Comparison of ENCODE assay signal across 1 cellular context in the genomic region with DNA sequence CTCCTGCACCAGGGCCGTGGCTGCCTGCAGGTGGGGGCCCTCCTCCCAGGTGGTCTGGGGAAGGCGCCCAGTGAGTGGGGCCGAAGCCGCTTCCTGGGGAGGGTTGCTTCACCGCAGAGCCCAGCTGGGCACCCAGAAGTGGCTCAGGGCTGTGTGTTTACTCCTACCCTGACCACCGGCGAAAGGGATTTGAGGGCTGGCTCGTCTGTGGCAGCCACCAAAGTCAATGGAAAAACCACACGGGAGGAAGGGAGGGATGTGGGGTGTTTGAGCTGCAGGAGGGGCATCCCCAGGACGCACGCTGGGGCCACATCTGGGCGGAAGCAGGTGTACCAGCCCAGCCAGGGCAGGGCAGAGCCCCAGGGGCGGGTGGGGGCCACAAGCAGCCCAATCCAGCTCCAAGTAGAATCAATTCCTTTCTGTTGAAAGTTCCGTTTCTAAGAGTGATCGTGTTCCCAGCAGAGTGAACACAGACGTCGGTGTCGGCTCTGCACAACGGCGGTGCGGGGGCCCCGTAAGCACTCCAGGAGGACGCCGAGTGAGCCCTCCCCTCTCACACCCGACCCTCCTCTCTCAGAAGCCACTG.
TF ChIP-seq lines count a peak whose summit lies in the region.

No MANE protein-coding gene starts in this region.

TF ChIP-seq in SK-N-SH, 30 proteins besides CTCF, POLR2A, EP300 and RAD21 (continued from another document):
- TF ChIP-seq, protein P1, sequence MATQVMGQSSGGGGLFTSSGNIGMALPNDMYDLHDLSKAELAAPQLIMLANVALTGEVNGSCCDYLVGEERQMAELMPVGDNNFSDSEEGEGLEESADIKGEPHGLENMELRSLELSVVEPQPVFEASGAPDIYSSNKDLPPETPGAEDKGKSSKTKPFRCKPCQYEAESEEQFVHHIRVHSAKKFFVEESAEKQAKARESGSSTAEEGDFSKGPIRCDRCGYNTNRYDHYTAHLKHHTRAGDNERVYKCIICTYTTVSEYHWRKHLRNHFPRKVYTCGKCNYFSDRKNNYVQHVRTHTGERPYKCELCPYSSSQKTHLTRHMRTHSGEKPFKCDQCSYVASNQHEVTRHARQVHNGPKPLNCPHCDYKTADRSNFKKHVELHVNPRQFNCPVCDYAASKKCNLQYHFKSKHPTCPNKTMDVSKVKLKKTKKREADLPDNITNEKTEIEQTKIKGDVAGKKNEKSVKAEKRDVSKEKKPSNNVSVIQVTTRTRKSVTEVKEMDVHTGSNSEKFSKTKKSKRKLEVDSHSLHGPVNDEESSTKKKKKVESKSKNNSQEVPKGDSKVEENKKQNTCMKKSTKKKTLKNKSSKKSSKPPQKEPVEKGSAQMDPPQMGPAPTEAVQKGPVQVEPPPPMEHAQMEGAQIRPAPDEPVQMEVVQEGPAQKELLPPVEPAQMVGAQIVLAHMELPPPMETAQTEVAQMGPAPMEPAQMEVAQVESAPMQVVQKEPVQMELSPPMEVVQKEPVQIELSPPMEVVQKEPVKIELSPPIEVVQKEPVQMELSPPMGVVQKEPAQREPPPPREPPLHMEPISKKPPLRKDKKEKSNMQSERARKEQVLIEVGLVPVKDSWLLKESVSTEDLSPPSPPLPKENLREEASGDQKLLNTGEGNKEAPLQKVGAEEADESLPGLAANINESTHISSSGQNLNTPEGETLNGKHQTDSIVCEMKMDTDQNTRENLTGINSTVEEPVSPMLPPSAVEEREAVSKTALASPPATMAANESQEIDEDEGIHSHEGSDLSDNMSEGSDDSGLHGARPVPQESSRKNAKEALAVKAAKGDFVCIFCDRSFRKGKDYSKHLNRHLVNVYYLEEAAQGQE (IDR thresholded peaks at IDR 0.05; ENCODE audit: low read depth, low read length) = no peak
- no peak for TF ChIP-seq RCOR1 (IDR thresholded peaks at IDR 0.05; ENCODE audit: low read length)
- no peak for TF ChIP-seq GATA2 (CRISPR knock-in tag; IDR thresholded peaks at IDR 0.05)
- TF ChIP-seq NFIC (IDR thresholded peaks at IDR 0.05; ENCODE audit: borderline replicate concordance) = no peak
- TF ChIP-seq MXI1 (IDR thresholded peaks at IDR 0.05; ENCODE audit: low read depth, low read length) = no peak
- no peak for TF ChIP-seq JUND (IDR thresholded peaks at IDR 0.05)
- no peak for TF ChIP-seq SMC3 (IDR thresholded peaks at IDR 0.05; ENCODE audit: low read depth, low read length)
- TF ChIP-seq, protein P2, sequence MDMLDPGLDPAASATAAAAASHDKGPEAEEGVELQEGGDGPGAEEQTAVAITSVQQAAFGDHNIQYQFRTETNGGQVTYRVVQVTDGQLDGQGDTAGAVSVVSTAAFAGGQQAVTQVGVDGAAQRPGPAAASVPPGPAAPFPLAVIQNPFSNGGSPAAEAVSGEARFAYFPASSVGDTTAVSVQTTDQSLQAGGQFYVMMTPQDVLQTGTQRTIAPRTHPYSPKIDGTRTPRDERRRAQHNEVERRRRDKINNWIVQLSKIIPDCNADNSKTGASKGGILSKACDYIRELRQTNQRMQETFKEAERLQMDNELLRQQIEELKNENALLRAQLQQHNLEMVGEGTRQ (IDR thresholded peaks at IDR 0.05; ENCODE audit: borderline replicate concordance, low read depth, low read length) = no peak
